23 cellular contexts compared by ENCODE assay signal in the genomic region with DNA sequence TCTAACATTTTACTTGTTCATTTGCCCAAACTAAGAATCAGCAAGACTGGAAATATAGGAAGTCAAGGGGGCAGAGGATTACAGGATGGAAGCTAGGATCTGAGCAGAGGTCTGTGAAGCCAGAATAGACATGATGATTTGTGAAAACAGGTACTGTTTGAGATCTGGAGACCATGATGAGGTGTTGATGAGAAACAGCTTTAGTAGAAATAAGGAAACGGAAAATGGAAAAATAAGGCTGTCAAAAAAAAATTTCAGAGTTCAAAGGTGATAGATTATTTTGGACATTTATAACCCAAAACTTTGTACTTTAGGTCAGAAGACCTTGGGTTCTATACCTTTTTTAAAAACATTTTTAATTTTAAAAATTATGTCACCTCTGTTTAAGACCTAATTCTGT. TPM values are rescaled to one million over a fixed set of nuclear protein-coding genes. Genes with fewer than 3 reads are reported as not detected.
"Had no signal": no experiment of that assay in that cellular context is flagged by ENCODE, and none has a peak within 500 bp of the region (broad histone marks: within the 10 kb centered on the region; RNA-seq: fewer than 3 reads in every experiment).

No MANE protein-coding gene starts in this region.

- H3K9me3 ChIP-seq: psoas muscle, right lobe of liver had no signal

- H3K9ac ChIP-seq: parathyroid adenoma had no signal

- H3K27me3 ChIP-seq: hepatocyte, right atrium auricular region, right lobe of liver, stomach, tibial artery, upper lobe of right lung had no signal

- ATAC-seq: mucosa of descending colon; naive thymus-derived CD4-positive, alpha-beta T cell; natural killer cell treated with Interleukin-12 subunit alpha and Interleukin-12 subunit beta and Interleukin-15 and Interleukin-18, amount 100 ng/mL, for 72 hours; psoas muscle; right lobe of liver; stimulated activated naive B cell treated with anti-CD40 and anti-IgM and Interleukin-4, amounts not matched to agents 10 μg/mL and 1 μg/mL and 100 μg/mL, for 72 hours; stimulated activated naive CD8-positive, alpha-beta T cell treated with anti-CD3 and anti-CD28 coated beads, Interleukin-15, Interleukin-2, amounts not matched to agents 100 U/mL and 50 U/mL, for 24 hours; upper lobe of right lung had no signal

- H3K36me3 ChIP-seq: right atrium auricular region, right lobe of liver, stomach, thoracic aorta, tibial artery, upper lobe of right lung had no signal

- H3K27ac Mint-ChIP-seq: memory B cell; naive thymus-derived CD4-positive, alpha-beta T cell; natural killer cell treated with Interleukin-12 subunit alpha and Interleukin-12 subunit beta and Interleukin-15 and Interleukin-18, amount 100 ng/mL, for 72 hours; stimulated activated naive B cell treated with anti-CD40 and anti-IgM and Interleukin-4, amounts not matched to agents 10 μg/mL and 1 μg/mL and 100 μg/mL, for 72 hours had no signal

- H3K4me3 ChIP-seq: hepatocyte, left ventricle myocardium inferior, mucosa of descending colon, psoas muscle, right atrium auricular region, right lobe of liver, skin epidermis, stomach, thoracic aorta, tibial artery, upper lobe of right lung had no signal

- H3K4me2 ChIP-seq: hepatocyte had no signal

- H3K4me3 Mint-ChIP-seq: memory B cell; naive thymus-derived CD4-positive, alpha-beta T cell; natural killer cell treated with Interleukin-12 subunit alpha and Interleukin-12 subunit beta and Interleukin-15 and Interleukin-18, amount 100 ng/mL, for 72 hours; stimulated activated naive B cell treated with anti-CD40 and anti-IgM and Interleukin-4, amounts not matched to agents 10 μg/mL and 1 μg/mL and 100 μg/mL, for 72 hours had no signal

- H3K79me2 ChIP-seq: hepatocyte, parathyroid adenoma had no signal

- H3K4me1 Mint-ChIP-seq: memory B cell; naive thymus-derived CD4-positive, alpha-beta T cell; stimulated activated naive B cell treated with anti-CD40 and anti-IgM and Interleukin-4, amounts not matched to agents 10 μg/mL and 1 μg/mL and 100 μg/mL, for 72 hours had no signal

- H2AFZ ChIP-seq: hepatocyte, parathyroid adenoma had no signal

- H3K27ac ChIP-seq: hepatocyte, left ventricle myocardium inferior, parathyroid adenoma, psoas muscle, right atrium auricular region, right lobe of liver, skin epidermis, stomach, thoracic aorta, tibial artery, upper lobe of right lung had no signal

- DNase-seq: islet precursor cell; left ventricle myocardium inferior; midbrain; mucosa of descending colon; naive thymus-derived CD4-positive, alpha-beta T cell; psoas muscle; right lobe of liver; stimulated activated CD4-positive, alpha-beta T cell treated with anti-CD3 and anti-CD28 coated beads, Interleukin-12 subunit alpha, Interleukin-12 subunit beta, amount 100 ng/mL, for 4 hours; stimulated activated CD4-positive, alpha-beta T cell treated with anti-CD3 and anti-CD28 coated beads, Interleukin-15, amount 100 ng/mL, for 24 hours; stimulated activated CD4-positive, alpha-beta T cell treated with anti-CD3 and anti-CD28 coated beads, Interleukin-2, amount 100 ng/mL, for 24 hours; stimulated activated CD4-positive, alpha-beta T cell treated with anti-CD3 and anti-CD28 coated beads, Interleukin-4, amount 100 ng/mL, for 1 hour; stimulated activated naive B cell treated with anti-CD40 and anti-IgM and Interleukin-4, amounts not matched to agents 10 μg/mL and 1 μg/mL and 100 μg/mL, for 72 hours; stimulated activated naive CD8-positive, alpha-beta T cell treated with anti-CD3 and anti-CD28 coated beads, Interleukin-15, Interleukin-2, amounts not matched to agents 100 U/mL and 50 U/mL, for 24 hours; stomach; tibial artery; upper lobe of right lung had no signal

- H3K4me1 ChIP-seq: parathyroid adenoma, stomach, tibial artery, upper lobe of right lung had no signal

RNA-seq across cellular contexts. Expression of a gene that starts 45.0 kb away (rescaled TPM):
- total RNA-seq: natural killer cell treated with Interleukin-12 subunit alpha and Interleukin-12 subunit beta and Interleukin-15 and Interleukin-18, amount 100 ng/mL, for 72 hours had no signal
